18 cellular contexts compared by ENCODE assay signal in genomic region chr1:237393632-237394031, GRCh38.
"Had no signal": no experiment of that assay in that cellular context is flagged by ENCODE, and none has a peak within 500 bp of the region (broad histone marks: within the 10 kb centered on the region; RNA-seq: fewer than 3 reads in every experiment).

No MANE protein-coding gene starts in this region.

- H3K27me3 Mint-ChIP-seq: stimulated activated memory B cell treated with anti-CD40 and anti-IgM and Interleukin-4, amounts not matched to agents 10 μg/mL and 1 μg/mL and 100 μg/mL, for 72 hours had no signal

- H3K36me3 Mint-ChIP-seq: stimulated activated memory B cell treated with anti-CD40 and anti-IgM and Interleukin-4, amounts not matched to agents 10 μg/mL and 1 μg/mL and 100 μg/mL, for 72 hours had no signal

- H3K4me1 Mint-ChIP-seq: naive thymus-derived CD8-positive, alpha-beta T cell; nephron progenitor cell; stimulated activated memory B cell treated with anti-CD40 and anti-IgM and Interleukin-4, amounts not matched to agents 10 μg/mL and 1 μg/mL and 100 μg/mL, for 72 hours had no signal

- H3K9me3 Mint-ChIP-seq: stimulated activated memory B cell treated with anti-CD40 and anti-IgM and Interleukin-4, amounts not matched to agents 10 μg/mL and 1 μg/mL and 100 μg/mL, for 72 hours had no signal

- DNase-seq: effector CD4-positive, alpha-beta T cell; heart left ventricle; left cardiac atrium; left lung; lower lobe of right lung; naive thymus-derived CD8-positive, alpha-beta T cell; nephron progenitor cell; occipital lobe; ovary; psoas muscle; right cardiac atrium; sigmoid colon; spleen; stimulated activated CD4-positive, alpha-beta T cell treated with anti-CD3 and anti-CD28 coated beads, Interleukin-4, amount 100 ng/mL, for 4 hours; stimulated activated naive CD8-positive, alpha-beta T cell treated with anti-CD3 and anti-CD28 coated beads, Interleukin-15, Interleukin-2, amounts not matched to agents 100 U/mL and 50 U/mL, for 24 hours; substantia nigra; upper lobe of left lung had no signal

- H3K27ac Mint-ChIP-seq: naive thymus-derived CD8-positive, alpha-beta T cell; nephron progenitor cell; stimulated activated memory B cell treated with anti-CD40 and anti-IgM and Interleukin-4, amounts not matched to agents 10 μg/mL and 1 μg/mL and 100 μg/mL, for 72 hours had no signal

- ATAC-seq: left cardiac atrium; left lung; lower lobe of right lung; naive thymus-derived CD8-positive, alpha-beta T cell; psoas muscle; right cardiac atrium; stimulated activated memory B cell treated with anti-CD40 and anti-IgM and Interleukin-4, amounts not matched to agents 10 μg/mL and 1 μg/mL and 100 μg/mL, for 72 hours; stimulated activated naive CD8-positive, alpha-beta T cell treated with anti-CD3 and anti-CD28 coated beads, Interleukin-15, Interleukin-2, amounts not matched to agents 100 U/mL and 50 U/mL, for 24 hours had no signal

- H3K4me3 Mint-ChIP-seq: naive thymus-derived CD8-positive, alpha-beta T cell; nephron progenitor cell; stimulated activated memory B cell treated with anti-CD40 and anti-IgM and Interleukin-4, amounts not matched to agents 10 μg/mL and 1 μg/mL and 100 μg/mL, for 72 hours had no signal
